In genomic region chr12:5861426-5861825, GRCh38 we compare ENCODE assay signal across 25 cellular contexts.
"Had no signal": no experiment of that assay in that cellular context is flagged by ENCODE, and none has a peak within 500 bp of the region (broad histone marks: within the 10 kb centered on the region; RNA-seq: fewer than 3 reads in every experiment).

No MANE protein-coding gene starts in this region.

- DNase-seq: stimulated activated CD4-positive, alpha-beta T cell treated with anti-CD3 and anti-CD28 coated beads, Interleukin-2, amount 100 ng/mL, for 48 hours; stimulated activated CD4-positive, alpha-beta T cell treated with anti-CD3 and anti-CD28 coated beads, Interleukin-4, amount 100 ng/mL, for 24 hours; stimulated activated CD4-positive, alpha-beta T cell treated with anti-CD3 and anti-CD28 coated beads, Interleukin-4, amount 100 ng/mL, for 4 hours; stimulated activated CD8-positive, alpha-beta memory T cell treated with anti-CD3 and anti-CD28 coated beads, Interleukin-4, amount 100 ng/mL, for 48 hours; stimulated activated naive B cell treated with anti-CD40 and anti-IgM and Interleukin-4, amounts not matched to agents 10 μg/mL and 1 μg/mL and 100 μg/mL, for 72 hours; stimulated activated naive CD4-positive, alpha-beta T cell; stimulated activated naive CD4-positive, alpha-beta T cell treated with Interleukin-2 at 50 U/mL for 16 hours; stimulated activated naive CD8-positive, alpha-beta T cell treated with anti-CD3 and anti-CD28 coated beads, Interleukin-15, amount 100 ng/mL, for 72 hours; stimulated activated naive CD8-positive, alpha-beta T cell treated with anti-CD3 and anti-CD28 coated beads, Interleukin-15, Interleukin-2, amounts not matched to agents 100 U/mL and 50 U/mL, for 24 hours; stomach; substantia nigra; testis; thyroid gland; tibial artery; transverse colon; trophoblast cell; upper lobe of right lung; uterus had no signal

- H3K4me3 ChIP-seq: stomach, suprapubic skin, testis, thoracic aorta, thyroid gland, tibial artery, tibial nerve, transverse colon, upper lobe of left lung, upper lobe of right lung, uterus, vagina had no signal

- H3K27ac ChIP-seq: stomach, suprapubic skin, testis, thoracic aorta, thyroid gland, tibial artery, tibial nerve, transverse colon, upper lobe of left lung, upper lobe of right lung, uterus, vagina had no signal

- H3K9me3 ChIP-seq: stomach, suprapubic skin, testis, thoracic aorta, thyroid gland, tibial artery, tibial nerve, transverse colon, upper lobe of left lung, upper lobe of right lung, uterus, vagina had no signal

- H3K36me3 ChIP-seq: stomach, suprapubic skin, thoracic aorta, thyroid gland, tibial artery, tibial nerve, transverse colon, upper lobe of right lung, uterus, vagina had no signal

- H3K4me1 ChIP-seq: stomach, suprapubic skin, testis, thyroid gland, tibial artery, tibial nerve, transverse colon, upper lobe of left lung, upper lobe of right lung, uterus, vagina had no signal

- H3K27me3 ChIP-seq: testis, thyroid gland, tibial nerve, upper lobe of left lung, upper lobe of right lung, uterus, vagina had no signal

- ATAC-seq: stimulated activated effector memory CD8-positive, alpha-beta T cell treated with anti-CD3 and anti-CD28 coated beads, Interleukin-12 subunit alpha, Interleukin-12 subunit beta, amount 100 ng/mL, for 72 hours; stimulated activated memory B cell treated with anti-CD40 and anti-IgM and Interleukin-4, amounts not matched to agents 10 μg/mL and 1 μg/mL and 100 μg/mL, for 72 hours; stimulated activated naive B cell treated with anti-CD40 and anti-IgM and Interleukin-4, amounts not matched to agents 10 μg/mL and 1 μg/mL and 100 μg/mL, for 72 hours; stimulated activated naive CD8-positive, alpha-beta T cell treated with anti-CD3 and anti-CD28 coated beads, Interleukin-15, amount 100 ng/mL, for 72 hours; stimulated activated naive CD8-positive, alpha-beta T cell treated with anti-CD3 and anti-CD28 coated beads, Interleukin-15, Interleukin-2, amounts not matched to agents 100 U/mL and 50 U/mL, for 24 hours; upper lobe of right lung had no signal
